In the genomic region with DNA sequence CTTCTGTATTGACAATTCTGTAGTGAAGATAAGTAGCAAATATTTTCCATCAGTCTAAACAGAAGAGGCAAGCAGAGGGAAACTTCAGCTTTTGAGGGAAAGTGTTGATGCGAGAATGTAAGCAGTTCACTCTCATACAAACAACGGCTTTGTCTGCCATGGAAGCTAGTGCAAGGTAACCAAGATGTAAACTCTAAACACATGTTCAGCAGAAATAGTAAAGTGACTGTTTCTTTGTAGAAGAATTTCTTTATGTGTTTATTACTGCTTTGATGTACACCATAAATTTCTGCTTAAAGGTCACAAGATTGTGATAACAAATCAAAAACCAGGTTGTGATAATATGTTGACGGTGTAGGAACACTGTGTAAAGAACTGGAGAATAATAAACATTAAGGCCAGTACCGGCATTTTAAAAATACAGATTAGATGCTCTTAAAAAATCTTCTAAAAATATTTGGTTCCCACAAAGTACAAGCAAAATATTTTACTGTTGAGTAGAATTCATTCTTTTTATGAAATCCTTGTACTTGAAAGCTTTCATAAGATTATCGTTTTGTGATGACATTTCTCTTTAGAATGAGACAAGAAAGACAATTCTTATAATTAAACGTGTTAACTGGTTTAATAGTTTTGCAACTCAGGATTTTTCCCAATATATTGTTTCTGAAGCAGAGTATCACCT, we compare ENCODE assay signal across 12 cellular contexts. TPM values are rescaled to one million over a fixed set of nuclear protein-coding genes. Genes with fewer than 3 reads are reported as not detected.
DNase-seq lines count a peak whose midpoint lies in the region; ATAC-seq and TF ChIP-seq lines count a peak whose summit lies in the region.
"Had no signal": no experiment of that assay in that cellular context is flagged by ENCODE, and none has a peak within 500 bp of the region (broad histone marks: within the 10 kb centered on the region; RNA-seq: fewer than 3 reads in every experiment).

No MANE protein-coding gene starts in this region.

- CTCF ChIA-PET in Calu3 (lab: Charles Lee): interaction anchor here (0.5 kb wide), 1 partner anchor 65 kb away, joined by 4 read pairs; no protein-coding TSS in a partner anchor

- H3K9me3 ChIP-seq in breast epithelium: no peaks in the 10 kb centered on the region
- H3K9me3 ChIP-seq in mesodermal cell (ENCODE audit: control insufficient read depth, low read length): no peaks in the 10 kb centered on the region
- H3K9me3 ChIP-seq in thoracic aorta: no peaks in the 10 kb centered on the region
- no peaks in the 10 kb centered on the region for H3K9me3 ChIP-seq in WERI-Rb-1 (ENCODE audit: severe bottlenecking)

- no peaks in the 10 kb centered on the region for H3K27me3 Mint-ChIP-seq in Calu3 (ENCODE audit: unreplicated experiment)

- H3K27ac Mint-ChIP-seq in Calu3 (ENCODE audit: unreplicated experiment): no peak overlapping the region

- TF ChIP-seq POLR2A in breast epithelium (IDR thresholded peaks at IDR 0.05): no peak

- 100% methylated on average over 1 to 4 of the region's 6 CpGs for WGBS in mesodermal cell (ENCODE audit: insufficient coverage in 2 of 2), 2 experiments

- no peaks in the 10 kb centered on the region for H3K36me3 ChIP-seq in breast epithelium
- no peaks in the 10 kb centered on the region for H3K36me3 ChIP-seq in mesodermal cell (ENCODE audit: control insufficient read depth, insufficient read depth, low read length)
- H3K36me3 ChIP-seq in thoracic aorta: no peaks in the 10 kb centered on the region
- no peaks in the 10 kb centered on the region for H3K36me3 ChIP-seq in WERI-Rb-1

- H3K36me3 Mint-ChIP-seq in Calu3 (ENCODE audit: insufficient read depth, unreplicated experiment): no peaks in the 10 kb centered on the region

- DNase-seq in HuH-7 (ENCODE audit: low spot score): peak; percentile 3
- no peak for DNase-seq in breast epithelium (ENCODE audit: low spot score in 2 of 2)
- no peak for DNase-seq in thoracic aorta (ENCODE audit: low spot score)
- DNase-seq in NCI-H187 (lab: John Stamatoyannopoulos, UW): no peak
- no peak for DNase-seq in WERI-Rb-1
- DNase-seq in Calu3: no peak
- DNase-seq: aorta; Kasumi-1; stimulated activated CD4-positive, alpha-beta T cell treated with anti-CD3 and anti-CD28 coated beads, Interleukin-15, amount 100 ng/mL, for 24 hours had no signal

- ATAC-seq in thoracic aorta (ENCODE audit: insufficient number of reproducible peaks, low FRiP score, low read depth) (no peak), GM18519 (IDR thresholded peaks at IDR 0.05; ENCODE audit: low FRiP score, unreplicated experiment) (no peak)

- H3K27ac ChIP-seq in breast epithelium: peak overlapping the region; percentile 3 to 82
- H3K27ac ChIP-seq in mesodermal cell (ENCODE audit: low read depth, low read length, severe bottlenecking): peak overlapping the region; percentile 86
- peak overlapping the region; percentile 77 to 94 for H3K27ac ChIP-seq in thoracic aorta
- H3K27ac ChIP-seq in WERI-Rb-1: no peak overlapping the region

- no peak overlapping the region for H3K4me3 ChIP-seq in breast epithelium
- no peak overlapping the region for H3K4me3 ChIP-seq in mesodermal cell (ENCODE audit: extremely low read depth, insufficient read depth, low read length, poor library complexity, severe bottlenecking)
- no peak overlapping the region for H3K4me3 ChIP-seq in thoracic aorta
- H3K4me3 ChIP-seq in WERI-Rb-1 (ENCODE audit: low read depth, low read length): no peak overlapping the region

- BruUV-seq in Calu3 (replicated peaks; lab: Mats Ljungman, UMichigan): no TSS peak

- H3K4me1 ChIP-seq in breast epithelium: peaks cover 0 to 9% of the 10 kb centered on the region in 2 donors
- peaks cover 6% of the 10 kb centered on the region for H3K4me1 ChIP-seq in mesodermal cell (ENCODE audit: control insufficient read depth, insufficient read depth, low read length, poor library complexity, severe bottlenecking)
- peaks cover 25 to 36% of the 10 kb centered on the region in 2 donors for H3K4me1 ChIP-seq in thoracic aorta (ENCODE audit: control insufficient read depth in 1 of 2, low read depth in 2 of 2)

- intact Hi-C loops in breast epithelium (cut with DNase I; ENCODE audit: low total_unique reads) (no loop called here), Calu3 (cut with micrococcal nuclease; ENCODE audit: unreplicated experiment) (no loop called here)

- peaks cover 18% of the 10 kb centered on the region for H3K4me1 Mint-ChIP-seq in Calu3 (ENCODE audit: low read depth, unreplicated experiment)

- TF ChIP-seq CTCF in breast epithelium (IDR thresholded peaks at IDR 0.05) (no peak), thoracic aorta (IDR thresholded peaks at IDR 0.05) (no peak), WERI-Rb-1 (IDR thresholded peaks at IDR 0.05; ENCODE audit: low read depth, low read length) (no peak), Calu3 (IDR thresholded peaks at IDR 0.05; ENCODE audit: unreplicated experiment) (no peak)

- H3K4me3 Mint-ChIP-seq in Calu3 (ENCODE audit: low read depth, unreplicated experiment): no peak overlapping the region
- H3K4me3 Mint-ChIP-seq: nephron had no signal

- H3K27me3 ChIP-seq in breast epithelium (no peaks in the 10 kb centered on the region), thoracic aorta (replicated peaks; ENCODE audit: insufficient read depth) (no peaks in the 10 kb centered on the region), WERI-Rb-1 (ENCODE audit: insufficient read depth, low read depth, severe bottlenecking) (no peaks in the 10 kb centered on the region)

- no peaks in the 10 kb centered on the region for H3K9me3 Mint-ChIP-seq in Calu3 (ENCODE audit: low read depth, unreplicated experiment)
- H3K9me3 Mint-ChIP-seq: nephron had no signal

RNA-seq across cellular contexts. Expression of a gene that starts 34.2 kb away (rescaled TPM):
- total RNA-seq in breast epithelium (100 to 1,000 TPM in 2 of 3 donors, 10 to 100 TPM in 1; 67.5 to 157 (median 108) TPM), thoracic aorta (100 to 1,000 TPM in 1 of 2 donors, 10 to 100 TPM in 1; 89.2 to 184 TPM), Calu3 (2022) (61.1 and 67.7 TPM in 2 replicates)
- 26.7 TPM for polyA plus RNA-seq in mesodermal cell (2013, experiment 1 of 2)
- 27.0 TPM for polyA plus RNA-seq in mesodermal cell (2013, experiment 2 of 2)
